Comparison of ENCODE assay signal across 26 cellular contexts in genomic region chr1:3707939-3708328, GRCh38. TPM values are rescaled to one million over a fixed set of nuclear protein-coding genes. Genes with fewer than 3 reads are reported as not detected.
"Had no signal": no experiment of that assay in that cellular context is flagged by ENCODE, and none has a peak within 500 bp of the region (broad histone marks: within the 10 kb centered on the region; RNA-seq: fewer than 3 reads in every experiment).

No MANE protein-coding gene starts in this region.

- DNase-seq: activated CD4-positive, alpha-beta T cell treated with anti-CD3 and anti-CD28 coated beads for 48 hours; activated CD4-positive, CD25-positive, alpha-beta regulatory T cell; activated CD8-positive, alpha-beta T cell treated with anti-CD3 and anti-CD28 coated beads for 36 hours; activated naive CD4-positive, alpha-beta T cell treated with Interleukin-2 at 50 U/mL for 16 hours; activated T-cell treated with anti-CD3 and anti-CD28 coated beads, Interleukin-2, amount 50 U/mL, for 24 hours; body of pancreas; colonic mucosa; hypothalamus; kidney glomerular epithelial cell; left ventricle myocardium inferior; mucosa of descending colon; naive B cell; stimulated activated CD8-positive, alpha-beta memory T cell treated with anti-CD3 and anti-CD28 coated beads, Interleukin-4, amount 100 ng/mL, for 48 hours; stimulated activated naive CD4-positive, alpha-beta T cell; T1000; tibial artery had no signal

- H3K9me3 ChIP-seq: body of pancreas, colonic mucosa, left ventricle myocardium inferior, mucosa of descending colon, neutrophil, tibial artery had no signal

- H3K4me3 Mint-ChIP-seq: activated CD8-positive, alpha-beta T cell treated with anti-CD3 and anti-CD28 coated beads for 36 hours; activated T-cell treated with anti-CD3 and anti-CD28 coated beads, Interleukin-2, amount 50 U/mL, for 24 hours; central memory CD8-positive, alpha-beta T cell; endodermal cell; naive B cell had no signal

- H2AFZ ChIP-seq: parathyroid adenoma had no signal

- H3K4me1 ChIP-seq: colonic mucosa, parathyroid adenoma had no signal

- H3K27ac Mint-ChIP-seq: activated CD8-positive, alpha-beta T cell treated with anti-CD3 and anti-CD28 coated beads for 36 hours; activated T-cell treated with anti-CD3 and anti-CD28 coated beads, Interleukin-2, amount 50 U/mL, for 24 hours; activated T-helper 2 cell treated with anti-CD3 and anti-CD28 coated beads, Interferon-gamma antibody, Interleukin-2, Interleukin-4, amounts not matched to agents 10 μg/mL and 5 μg/mL and 100 μg/mL, durations not matched to agents 14 hours and 24 hours and 36 hours; endodermal cell; naive B cell had no signal

- H3K9me3 Mint-ChIP-seq: activated CD8-positive, alpha-beta T cell treated with anti-CD3 and anti-CD28 coated beads for 36 hours; activated T-cell treated with anti-CD3 and anti-CD28 coated beads, Interleukin-2, amount 50 U/mL, for 24 hours; activated T-helper 2 cell treated with anti-CD3 and anti-CD28 coated beads, Interferon-gamma antibody, Interleukin-2, Interleukin-4, amounts not matched to agents 10 μg/mL and 5 μg/mL and 100 μg/mL, durations not matched to agents 14 hours and 24 hours and 36 hours; central memory CD8-positive, alpha-beta T cell; endodermal cell; naive B cell had no signal

- H3K79me2 ChIP-seq: parathyroid adenoma had no signal

- H3K36me3 Mint-ChIP-seq: naive B cell had no signal

- H3K27ac ChIP-seq: body of pancreas, colonic mucosa, left ventricle myocardium inferior, neutrophil, parathyroid adenoma, tibial artery had no signal

- H3K4me3 ChIP-seq: body of pancreas, colonic mucosa, left ventricle myocardium inferior, mucosa of descending colon, tibial artery had no signal

- H3K27me3 ChIP-seq: body of pancreas, colonic mucosa had no signal

- H3K36me3 ChIP-seq: colonic mucosa, left ventricle myocardium inferior, neutrophil, tibial artery had no signal

RNA-seq across cellular contexts. Expression of gene CCDC27, which starts 44.3 kb away (rescaled TPM):
- total RNA-seq: activated CD8-positive, alpha-beta T cell treated with anti-CD3 and anti-CD28 coated beads for 36 hours; activated T-helper 2 cell treated with anti-CD3 and anti-CD28 coated beads, Interferon-gamma antibody, Interleukin-2, Interleukin-4, amounts not matched to agents 10 μg/mL and 5 μg/mL and 100 μg/mL, durations not matched to agents 14 hours and 24 hours and 36 hours; body of pancreas; colonic mucosa; endodermal cell; epithelial cell of proximal tubule; frontal cortex; mucosa of descending colon; sciatic nerve; subcutaneous adipose tissue; T-helper 1 cell treated with Interleukin-12 subunit alpha and Interleukin-12 subunit beta and Interleukin-4 antibody, amounts not matched to agents 30 ng/mL and 1 ng/mL, for 36 hours had no signal

RNA-seq across cellular contexts. Expression of gene TP73, which starts 55.6 kb away (rescaled TPM):
- total RNA-seq: epithelial cell of proximal tubule, sciatic nerve had no signal
